ENCODE assay signal across 1 cellular context in genomic region chr4:185134176-185134869, GRCh38.
TF ChIP-seq lines count a peak whose summit lies in the region.

No MANE protein-coding gene starts in this region.

TF ChIP-seq in K562, 482 proteins besides CTCF, POLR2A, EP300 and RAD21 (continued from another document):
- TF ChIP-seq ARID3A (IDR thresholded peaks at IDR 0.05; ENCODE audit: borderline replicate concordance, low read depth, low read length) (peak; percentile 70; the same call in 1 of the 2 replicates), TBL1XR1 (IDR thresholded peaks at IDR 0.05; ENCODE audit: low read length in 2 of 2) (no peak), HNRNPK (IDR thresholded peaks at IDR 0.05; ENCODE audit: low read depth, low read length, poor library complexity, severe bottlenecking) (no peak), ELK1 (CRISPR knock-in tag; IDR thresholded peaks at IDR 0.05) (no peak), TEAD1 (CRISPR knock-in tag; IDR thresholded peaks at IDR 0.05) (no peak), TEAD4 (IDR thresholded peaks at IDR 0.05; ENCODE audit: low read length) (0 out of 2 replicates have a peak, but pooled peaks have one; percentile 24), TEAD4 (CRISPR knock-in tag; IDR thresholded peaks at IDR 0.05; ENCODE audit: borderline replicate concordance) (no peak), ETV1 (tag; conservative IDR thresholded peaks at IDR 0.05; ENCODE audit: low read depth) (no peak)
